21 cellular contexts compared by ENCODE assay signal in the genomic region with DNA sequence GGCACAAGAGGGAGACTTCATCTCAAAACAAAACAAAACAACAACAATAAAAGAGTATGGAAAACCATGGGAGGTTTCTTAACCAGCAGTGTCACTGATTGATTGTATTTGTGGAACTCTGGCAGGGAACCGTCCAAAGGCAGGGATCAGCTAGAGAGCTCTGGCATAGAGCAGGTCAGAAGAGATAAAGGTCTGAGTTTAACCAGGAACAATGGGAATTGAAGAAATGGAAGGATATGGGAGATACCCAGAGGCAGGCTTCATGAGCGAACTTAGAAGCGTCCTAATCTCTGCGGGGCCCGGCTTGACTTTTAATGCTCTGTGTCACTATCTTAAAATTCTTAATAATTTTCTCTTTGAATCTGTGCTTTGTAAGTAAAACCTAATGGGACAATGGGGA.
"Had no signal": no experiment of that assay in that cellular context is flagged by ENCODE, and none has a peak within 500 bp of the region (broad histone marks: within the 10 kb centered on the region; RNA-seq: fewer than 3 reads in every experiment).

No MANE protein-coding gene starts in this region.

- H3K27ac ChIP-seq: left ventricle myocardium inferior, neutrophil, ovary, right atrium auricular region, skin epidermis, spleen, suprapubic skin, thoracic aorta, tibial artery, upper lobe of right lung had no signal

- DNase-seq: islet precursor cell; left ventricle myocardium inferior; midbrain; naive thymus-derived CD4-positive, alpha-beta T cell; occipital lobe; ovary; spleen; stimulated activated CD4-positive, alpha-beta T cell treated with anti-CD3 and anti-CD28 coated beads, Interleukin-4, amount 100 ng/mL, for 24 hours; stimulated activated naive CD4-positive, alpha-beta T cell; tibial artery; upper lobe of right lung had no signal

- H3K4me3 ChIP-seq: left ventricle myocardium inferior, lung, mucosa of descending colon, ovary, right atrium auricular region, skin epidermis, spleen, suprapubic skin, thoracic aorta, tibial artery, upper lobe of right lung had no signal

- ATAC-seq: naive thymus-derived CD4-positive, alpha-beta T cell; natural killer cell treated with Interleukin-12 subunit alpha and Interleukin-12 subunit beta and Interleukin-15 and Interleukin-18, amount 100 ng/mL, for 72 hours; sciatic nerve; stimulated activated effector memory CD8-positive, alpha-beta T cell treated with anti-CD3 and anti-CD28 coated beads, Interleukin-12 subunit alpha, Interleukin-12 subunit beta, amount 100 ng/mL, for 72 hours; upper lobe of right lung had no signal

- H3K27me3 ChIP-seq: ovary, right atrium auricular region, spleen, suprapubic skin, tibial artery, upper lobe of right lung had no signal

- H3K4me1 ChIP-seq: left ventricle myocardium inferior, right atrium auricular region, spleen, suprapubic skin, upper lobe of right lung had no signal

- H3K9me3 ChIP-seq: left ventricle myocardium inferior, mucosa of descending colon, neutrophil, ovary, right atrium auricular region, spleen, suprapubic skin, thoracic aorta, tibial artery, upper lobe of right lung had no signal

- H3K36me3 ChIP-seq: left ventricle myocardium inferior, neutrophil, ovary, right atrium auricular region, spleen, suprapubic skin, thoracic aorta, tibial artery, upper lobe of right lung had no signal
